In genomic region chr5:173281910-173282309, GRCh38 we compare ENCODE assay signal across 10 cellular contexts. TPM values are rescaled to one million over a fixed set of nuclear protein-coding genes. Genes with fewer than 3 reads are reported as not detected.
DNase-seq lines count a peak whose midpoint lies in the region; ATAC-seq, FAIRE-seq and TF ChIP-seq lines count a peak whose summit lies in the region.
"Had no signal": no experiment of that assay in that cellular context is flagged by ENCODE, and none has a peak within 500 bp of the region (broad histone marks: within the 10 kb centered on the region; RNA-seq: fewer than 3 reads in every experiment).

No MANE protein-coding gene starts in this region.

- no peak overlapping the region for H3K4me3 Mint-ChIP-seq in effector memory CD8-positive, alpha-beta T cell

- no peak overlapping the region for H2AK5ac ChIP-seq in mesendoderm (ENCODE audit: low read length)

- TF ChIP-seq CTCF in GM12865 (IDR thresholded peaks at IDR 0.05; ENCODE audit: insufficient read depth, low read depth, low read length, missing control alignments) (peak; percentile 20), bronchial epithelial cell (IDR thresholded peaks at IDR 0.05; ENCODE audit: insufficient read depth, low read length, severe bottlenecking) (peak; percentile 25), MM.1S (IDR thresholded peaks at IDR 0.05; ENCODE audit: low read length) (no peak)

- H3K18ac ChIP-seq in mesendoderm (ENCODE audit: low read length): no peak overlapping the region

- H3K27ac ChIP-seq in mesendoderm (ENCODE audit: low read depth, low read length) (no peak overlapping the region), MM.1S (ENCODE audit: low read length) (no peak overlapping the region)

- no peak overlapping the region for H3K4ac ChIP-seq in mesendoderm (ENCODE audit: low read depth, low read length)

- no peak overlapping the region for H3K27ac Mint-ChIP-seq in effector memory CD8-positive, alpha-beta T cell

- peaks cover 3% of the 10 kb centered on the region for H3K27me3 ChIP-seq in bronchial epithelial cell (ENCODE audit: control insufficient read depth, insufficient read depth, low read length)
- no peaks in the 10 kb centered on the region for H3K27me3 ChIP-seq in mesendoderm (ENCODE audit: insufficient read depth, low read length, poor library complexity)
- no peaks in the 10 kb centered on the region for H3K27me3 ChIP-seq in MM.1S (replicated peaks; ENCODE audit: insufficient read depth, low read length)

- ATAC-seq in effector memory CD8-positive, alpha-beta T cell (replicated peaks): no peak
- ATAC-seq in HG03280 (IDR thresholded peaks at IDR 0.05; ENCODE audit: unreplicated experiment): no peak

- no peaks in the 10 kb centered on the region for H3K36me3 Mint-ChIP-seq in effector memory CD8-positive, alpha-beta T cell (ENCODE audit: insufficient read depth)

- H2AFZ ChIP-seq in MM.1S (ENCODE audit: low read length): no peak overlapping the region

- no CpG with 5 or more reads among the region's 6 CpGs for WGBS in mesendoderm (ENCODE audit: extremely low coverage, insufficient coverage, low lambda C conversion rate)

- no peak overlapping the region for H3K4me2 ChIP-seq in mesendoderm (ENCODE audit: low read length)
- H3K4me2 ChIP-seq in MM.1S (ENCODE audit: low read depth, low read length): no peak overlapping the region

- H3K9ac ChIP-seq in mesendoderm (ENCODE audit: low read length): no peak overlapping the region
- no peak overlapping the region for H3K9ac ChIP-seq in MM.1S (ENCODE audit: low read length)

- H2BK5ac ChIP-seq in mesendoderm (ENCODE audit: low read length): no peak overlapping the region

- no peak overlapping the region for H2BK120ac ChIP-seq in mesendoderm (ENCODE audit: low read depth, low read length)

- no peaks in the 10 kb centered on the region for H3F3A ChIP-seq in MM.1S (ENCODE audit: insufficient read depth, low read length)

- peaks cover 68 to 91% of the 10 kb centered on the region in 2 donors for H3K27me3 Mint-ChIP-seq in effector memory CD8-positive, alpha-beta T cell

- no peak overlapping the region for H3K23ac ChIP-seq in mesendoderm (ENCODE audit: low read length)

- peaks cover 0 to 5% of the 10 kb centered on the region in 2 donors for H3K4me1 Mint-ChIP-seq in effector memory CD8-positive, alpha-beta T cell (ENCODE audit: low read depth in 2 of 2)

- FAIRE-seq in bronchial epithelial cell (lab: Jason Lieb, UNC): no peak

- H3K4me1 ChIP-seq in mesendoderm (ENCODE audit: control insufficient read depth, low read depth, low read length) (no peaks in the 10 kb centered on the region), MM.1S (ENCODE audit: low read length) (peaks cover 5% of the 10 kb centered on the region; the same call in 1 of the 2 replicates)

- no peaks in the 10 kb centered on the region for H3K9me3 ChIP-seq in MM.1S (replicated peaks; ENCODE audit: insufficient read depth, low read length)

- H4K20me1 ChIP-seq in MM.1S (ENCODE audit: insufficient read depth, low read length): no peaks in the 10 kb centered on the region

- peaks cover 3 to 7% of the 10 kb centered on the region in 2 donors for H3K9me3 Mint-ChIP-seq in effector memory CD8-positive, alpha-beta T cell

- H3K36me3 ChIP-seq in bronchial epithelial cell (ENCODE audit: control insufficient read depth, insufficient read depth, low read length): no peaks in the 10 kb centered on the region
- no peaks in the 10 kb centered on the region for H3K36me3 ChIP-seq in mesendoderm (ENCODE audit: control insufficient read depth, insufficient read depth, low read length)
- H3K36me3 ChIP-seq in MM.1S (replicated peaks; ENCODE audit: insufficient read depth, low read length): no peaks in the 10 kb centered on the region

- no peak overlapping the region for H4K5ac ChIP-seq in mesendoderm (ENCODE audit: low read length)

- no peaks in the 10 kb centered on the region for H3K79me2 ChIP-seq in mesendoderm (ENCODE audit: control insufficient read depth, insufficient read depth, low read length)
- no peaks in the 10 kb centered on the region for H3K79me2 ChIP-seq in MM.1S (ENCODE audit: low read length)

- H4K8ac ChIP-seq in mesendoderm (ENCODE audit: low read depth, low read length): no peak overlapping the region

- H3K4me3 ChIP-seq in GM12865 (ENCODE audit: low read depth, low read length) (no peak overlapping the region), bronchial epithelial cell (ENCODE audit: low read depth, low read length) (no peak overlapping the region), mesendoderm (ENCODE audit: low read length) (no peak overlapping the region), MM.1S (ENCODE audit: low read length) (no peak overlapping the region)

- DNase-seq in GM12865 (ENCODE audit: low read depth): no peak
- peak; percentile 26 for DNase-seq in NCI-H1694 treated with DMSO at 0.1 percent for 48 hours (lab: John Stamatoyannopoulos, UW)
- no peak for DNase-seq in bronchial epithelial cell (ENCODE audit: low read depth)
- DNase-seq in mesendoderm: peak; percentile 91
- DNase-seq in MM.1S: no peak
- DNase-seq in activated CD4-positive, alpha-beta T cell treated with anti-CD3 and anti-CD28 coated beads, Interleukin-2, amount 50 U/mL, for 1 hour: no peak
- no peak for DNase-seq in effector memory CD8-positive, alpha-beta T cell
- DNase-seq: NCI-H2227 treated with DMSO at 0.1 percent for 48 hours had no signal

- no peaks in the 10 kb centered on the region for H3K9me2 ChIP-seq in MM.1S (replicated peaks; ENCODE audit: insufficient read depth, low read length)

- no peak overlapping the region for H3K56ac ChIP-seq in mesendoderm (ENCODE audit: low read length)

- no peak overlapping the region for H2BK15ac ChIP-seq in mesendoderm (replicated peaks; ENCODE audit: low read depth)

- no peaks in the 10 kb centered on the region for H3K79me1 ChIP-seq in mesendoderm (ENCODE audit: low read length)

RNA-seq across cellular contexts. Expression of gene STC2, which starts 46.3 kb away (rescaled TPM):
- 310 and 440 TPM in 2 replicates for total RNA-seq in bronchial epithelial cell
- polyA plus RNA-seq in mesendoderm (2013, experiment 1 of 2): 23.3 TPM
- 24.9 TPM for polyA plus RNA-seq in mesendoderm (2013, experiment 2 of 2)

RNA-seq across cellular contexts. Expression of gene NKX2-5, which starts 46.9 kb away (rescaled TPM):
- not detected in 2 replicates for total RNA-seq in bronchial epithelial cell
- 0.44 TPM for polyA plus RNA-seq in mesendoderm (2013, experiment 1 of 2)
- 0.32 TPM for polyA plus RNA-seq in mesendoderm (2013, experiment 2 of 2)
- total RNA-seq: myocyte had no signal

Comparison
In these comparisons a context has a peak if more than half of its experiments do, and no peak if none do; other contexts are left out.
1. DNase-seq: peak in NCI-H1694 treated with DMSO at 0.1 percent for 48 hours (single experiment) and mesendoderm (single experiment); none in GM12865 (single experiment), bronchial epithelial cell (single experiment), MM.1S (single experiment), activated CD4-positive, alpha-beta T cell treated with anti-CD3 and anti-CD28 coated beads, Interleukin-2, amount 50 U/mL, for 1 hour (single experiment) and effector memory CD8-positive, alpha-beta T cell (0 of 3).